8 cellular contexts compared by ENCODE assay signal in the genomic region with DNA sequence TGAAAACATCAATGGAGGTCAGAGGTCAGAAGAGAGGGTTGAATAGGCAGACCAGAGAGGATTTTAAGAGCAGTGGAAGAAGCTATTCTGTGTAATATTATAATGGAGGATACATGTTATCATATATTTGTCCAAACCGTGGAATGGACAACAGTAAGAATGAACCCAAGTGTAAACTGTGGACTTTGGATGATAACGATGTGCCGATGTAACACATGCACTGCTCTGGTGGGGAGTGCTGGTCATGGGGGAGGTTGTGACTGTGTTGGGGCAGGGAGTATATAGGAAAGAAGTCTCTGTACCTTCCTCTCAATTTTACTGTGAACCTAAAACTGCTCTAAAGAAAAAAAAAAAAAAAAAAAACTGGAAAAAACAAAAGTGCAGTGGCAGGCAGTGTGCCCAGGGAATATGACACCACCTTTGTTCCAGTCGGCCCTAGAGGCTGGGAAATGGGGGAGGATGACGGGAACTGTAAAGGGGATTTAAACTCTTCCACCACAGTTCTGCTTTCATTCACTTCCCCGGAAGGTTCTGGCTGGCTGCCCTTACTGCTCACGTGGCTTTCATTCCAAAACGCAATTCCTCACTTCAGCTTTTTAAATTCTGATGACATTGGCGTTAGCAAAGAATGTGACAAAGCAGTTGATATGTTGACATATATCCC.
DNase-seq lines count a peak whose midpoint lies in the region; ATAC-seq and TF ChIP-seq lines count a peak whose summit lies in the region.

No MANE protein-coding gene starts in this region.

- TF ChIP-seq CTCF in astrocyte of the cerebellum (IDR thresholded peaks at IDR 0.05; ENCODE audit: low read depth, low read length, missing control alignments) (no peak), uterus (IDR thresholded peaks at IDR 0.05) (no peak)

- no peak overlapping the region for H3K27ac ChIP-seq in uterus

- no peaks in the 10 kb centered on the region for H3K4me1 ChIP-seq in uterus

- H3K4me3 ChIP-seq in astrocyte of the cerebellum (ENCODE audit: low read depth, low read length), result no peak overlapping the region
- H3K4me3 ChIP-seq in uterus, result no peak overlapping the region

- no peaks in the 10 kb centered on the region for H3K27me3 ChIP-seq in uterus

- no peak for TF ChIP-seq POLR2A in uterus (IDR thresholded peaks at IDR 0.05)

- in situ Hi-C loops in astrocyte of the cerebellum (cut with HindIII; ENCODE audit: low sequenced_read_pairs), result no loop called here

- ATAC-seq in Right ventricle myocardium inferior (peak; percentile 60), left lobe of liver (peak; percentile 61), GM18511 (IDR thresholded peaks at IDR 0.05; ENCODE audit: unreplicated experiment) (no peak), HG02610 (IDR thresholded peaks at IDR 0.05; ENCODE audit: unreplicated experiment) (no peak)

- H3K36me3 ChIP-seq in uterus, result no peaks in the 10 kb centered on the region

- peak; percentile 77 for DNase-seq in Right ventricle myocardium inferior (ENCODE audit: missing footprints)
- no peak for DNase-seq in cardiac septum (ENCODE audit: low spot score)
- DNase-seq in astrocyte of the cerebellum (ENCODE audit: low read depth), result peak; percentile 74
- DNase-seq in left lobe of liver (ENCODE audit: low spot score), result peak; percentile 60
- DNase-seq in uterus, result peak; percentile 43 to 71
- DNase-seq in SIG-M5 (lab: John Stamatoyannopoulos, UW), result no peak

- intact Hi-C loops in Right ventricle myocardium inferior (cut with DNase I), result no loop called here
- intact Hi-C loops in cardiac septum (cut with DNase I), result no loop called here
- intact Hi-C loops in uterus (cut with DNase I; ENCODE audit: low total_unique reads), result no loop called here

- no peaks in the 10 kb centered on the region for H3K9me3 ChIP-seq in uterus

Comparison
In these comparisons a context has a peak if more than half of its experiments do, and no peak if none do; other contexts are left out.
1. DNase-seq: peak in Right ventricle myocardium inferior (single experiment), astrocyte of the cerebellum (single experiment), left lobe of liver (single experiment) and uterus (2 of 2); none in cardiac septum (single experiment) and SIG-M5 (single experiment).
2. ATAC-seq: peak in Right ventricle myocardium inferior (single experiment) and left lobe of liver (single experiment); none in GM18511 (single experiment) and HG02610 (single experiment).